ENCODE assay signal across 1 cellular context in the genomic region with DNA sequence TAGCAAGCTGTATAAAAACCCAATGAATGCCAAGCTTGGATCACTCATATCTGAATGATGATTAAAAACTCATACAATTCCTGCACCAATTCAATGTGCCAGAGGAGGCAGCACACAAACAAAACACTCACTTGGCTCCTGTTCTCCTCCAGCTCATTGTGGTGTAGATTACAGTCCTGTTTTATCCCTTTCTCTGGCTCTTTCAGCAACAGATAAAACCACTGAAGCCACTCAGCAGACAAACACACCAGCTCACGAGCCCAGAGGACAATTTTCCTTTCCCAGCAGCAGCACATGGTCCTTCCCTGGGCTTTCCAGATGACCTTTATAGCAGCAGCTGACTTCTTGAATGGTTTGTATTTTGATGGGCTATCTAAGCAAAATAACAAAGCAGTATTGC.
TF ChIP-seq lines count a peak whose summit lies in the region.

No MANE protein-coding gene starts in this region.

TF ChIP-seq in H1, 55 proteins besides CTCF, POLR2A, EP300 and RAD21 (continued from another document):
- no peak for TF ChIP-seq CHD7 (IDR thresholded peaks at IDR 0.05; ENCODE audit: insufficient replicate concordance, low read length)
- 0 out of 4 replicates have a peak, but pooled peaks of 1 of the 2 experiments have one; percentile 37 for TF ChIP-seq HDAC2 (IDR thresholded peaks at IDR 0.05; ENCODE audit: borderline replicate concordance in 1 of 2, low read depth in 2 of 2, low read length in 2 of 2)
